In the genomic region with DNA sequence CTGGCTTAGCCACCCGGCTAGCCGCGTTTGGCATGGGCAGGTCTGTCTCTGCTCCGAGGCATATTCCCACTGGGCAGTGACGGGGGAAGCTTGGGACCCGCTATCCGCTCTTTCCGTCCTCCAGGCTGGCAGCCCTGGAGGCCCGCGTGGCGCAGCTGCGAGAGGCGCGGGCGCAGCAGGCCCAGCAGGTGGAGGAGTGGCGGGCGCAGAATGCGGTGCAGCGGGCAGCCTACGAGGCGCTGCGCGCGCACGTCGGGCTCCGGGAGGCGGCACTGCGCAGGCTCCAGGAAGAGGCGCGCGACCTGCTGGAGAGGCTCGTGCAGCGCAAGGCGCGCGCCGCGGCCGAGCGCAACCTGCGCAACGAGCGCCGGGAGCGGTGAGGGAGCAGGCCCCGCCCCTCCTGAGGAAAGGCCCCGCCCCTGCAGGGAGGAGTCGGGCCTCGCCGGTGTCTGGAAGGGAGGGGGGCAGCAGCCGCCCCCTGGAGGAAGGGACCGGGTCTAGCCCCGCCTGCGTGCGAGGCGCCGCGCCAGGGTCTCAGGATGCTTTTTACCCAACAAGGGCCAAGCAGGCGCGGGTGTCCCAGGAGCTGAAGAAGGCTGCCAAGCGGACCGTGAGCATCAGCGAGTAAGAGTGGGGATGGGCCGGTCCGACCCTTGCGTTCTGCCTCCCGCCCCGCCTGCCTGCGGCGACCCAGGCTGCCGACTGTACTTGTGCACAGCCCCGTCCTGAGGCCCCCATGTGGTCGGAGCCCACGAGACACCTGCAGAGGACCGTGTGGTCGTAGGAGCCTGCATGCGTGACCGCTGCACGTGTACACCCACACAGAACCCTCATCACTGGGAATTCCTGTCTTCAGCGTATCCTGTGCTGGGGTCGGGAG, we compare ENCODE assay signal across 2 cellular contexts.
A peak's percentile ranks its signal among the peaks of the same experiment; 100 is the strongest.
TF ChIP-seq lines count a peak whose summit lies in the region.

No MANE protein-coding gene starts in this region.

TF ChIP-seq in IMR-90, 13 proteins besides CTCF, POLR2A, EP300 and RAD21:
- TF ChIP-seq MAZ (IDR thresholded peaks at IDR 0.05; ENCODE audit: borderline replicate concordance, low read depth, low read length) = peak; percentile 75; the same call in 1 of the 2 replicates
- peak; percentile 37; the same call in 1 of the 2 replicates for TF ChIP-seq BHLHE40 (IDR thresholded peaks at IDR 0.05; ENCODE audit: low read depth, low read length)
- no peak for TF ChIP-seq NFE2L2 (IDR thresholded peaks at IDR 0.05; ENCODE audit: low read depth, low read length)
- no peak for TF ChIP-seq RCOR1 (IDR thresholded peaks at IDR 0.05; ENCODE audit: insufficient replicate concordance, low read length)
- no peak for TF ChIP-seq SMC3 (IDR thresholded peaks at IDR 0.05; ENCODE audit: low read depth, low read length)
- TF ChIP-seq MXI1 (IDR thresholded peaks at IDR 0.05; ENCODE audit: borderline replicate concordance, low read depth, low read length) = 0 out of 2 replicates have a peak, but pooled peaks have one; percentile 32
- TF ChIP-seq RFX5 (IDR thresholded peaks at IDR 0.05; ENCODE audit: low read depth, low read length) = no peak

TF ChIP-seq in SK-N-SH treated with all-trans-retinoic acid at 6 μM for 48 hours, 23 proteins besides CTCF, POLR2A, EP300 and RAD21:
- TF ChIP-seq PATZ1 (CRISPR knock-in tag; IDR thresholded peaks at IDR 0.05; ENCODE audit: borderline replicate concordance) (peak; percentile 91; the same call in 1 of the 2 replicates), ESRRG (CRISPR knock-in tag; IDR thresholded peaks at IDR 0.05) (no peak), ZFP3 (CRISPR knock-in tag; IDR thresholded peaks at IDR 0.05) (0 out of 2 replicates have a peak, but pooled peaks have one; percentile 42), ZNF565 (CRISPR knock-in tag; conservative IDR thresholded peaks at IDR 0.05; ENCODE audit: low read depth) (no peak), TSHZ2 (CRISPR knock-in tag; IDR thresholded peaks at IDR 0.05) (no peak; the same call in 1 of the 2 replicates), GLIS3 (CRISPR knock-in tag; IDR thresholded peaks at IDR 0.05) (0 out of 2 replicates have a peak, but pooled peaks have one; percentile 46), ZC3H10 (CRISPR knock-in tag; IDR thresholded peaks at IDR 0.05) (no peak)
